Comparison of ENCODE assay signal across 1 cellular context in genomic region chr7:87476179-87476557, GRCh38.
TF ChIP-seq lines count a peak whose summit lies in the region.

No MANE protein-coding gene starts in this region.

TF ChIP-seq in GM12878, 131 proteins besides CTCF, POLR2A, EP300 and RAD21 (continued from another document):
- 0 out of 2 replicates have a peak, but pooled peaks have one; percentile 9 for TF ChIP-seq RELB (IDR thresholded peaks at IDR 0.05; ENCODE audit: low read depth)
- TF ChIP-seq HDGF (IDR thresholded peaks at IDR 0.05) = 0 out of 2 replicates have a peak, but pooled peaks have one; percentile 24
- TF ChIP-seq POLR2AphosphoS5 (IDR thresholded peaks at IDR 0.05; ENCODE audit: low read length) = peak; percentile 45; the same call in 1 of the 2 replicates
- peak; percentile 93 for TF ChIP-seq MLLT1 (IDR thresholded peaks at IDR 0.05)
